In genomic region chr6:44237021-44237812, GRCh38 we compare ENCODE assay signal across 8 cellular contexts. TPM values are rescaled to one million over a fixed set of nuclear protein-coding genes. Genes with fewer than 3 reads are reported as not detected.
A peak's percentile ranks its signal among the peaks of the same experiment; 100 is the strongest.
DNase-seq lines count a peak whose midpoint lies in the region; ATAC-seq and TF ChIP-seq lines count a peak whose summit lies in the region.

No MANE protein-coding gene starts in this region.

- H3K9me2 ChIP-seq in hepatocyte (replicated peaks; ENCODE audit: insufficient read depth), result no peaks in the 10 kb centered on the region

- no peaks in the 10 kb centered on the region for H3K36me3 Mint-ChIP-seq in T-helper 17 cell (ENCODE audit: low read depth)

- peak overlapping the region; percentile 95 for H3K27ac ChIP-seq in hepatocyte

- H4K20me1 ChIP-seq in hepatocyte (ENCODE audit: insufficient read depth, poor library complexity, severe bottlenecking), result no peaks in the 10 kb centered on the region

- no peaks in the 10 kb centered on the region for H3K79me2 ChIP-seq in hepatocyte

- CTCF ChIA-PET in GM10248 (lab: Yijun Ruan, JAX), result interaction anchor here (0.7 to 5.9 kb wide), 27 partner anchors 9 to 549 kb away, joined by 3 to 116 read pairs (median 6); partner anchors contain the start of genes HSP90AB1, MRPS18A, SLC29A1 and SLC35B2

- POLR2A ChIA-PET in GM10248 (lab: Yijun Ruan, JAX), result interaction anchor here (0.5 to 1.3 kb wide), 4 partner anchors 10 to 110 kb away, joined by 4 to 22 read pairs (median 6); partner anchors contain the start of genes HSP90AB1, MRPL14, SLC29A1 and TMEM63B

- TF ChIP-seq CTCF in GM10248 (IDR thresholded peaks at IDR 0.05; ENCODE audit: control extremely low read depth, extremely low read depth, low read depth, missing control alignments) (no peak), astrocyte of the spinal cord (IDR thresholded peaks at IDR 0.05; ENCODE audit: low read depth, low read length) (no peak), hepatocyte (IDR thresholded peaks at IDR 0.05; ENCODE audit: poor library complexity) (no peak)

- ATAC-seq in HG02798 (IDR thresholded peaks at IDR 0.05; ENCODE audit: poor library complexity, unreplicated experiment) (peak; percentile 67), T-helper 17 cell (peak; percentile 79)

- H2AFZ ChIP-seq in hepatocyte, result peak overlapping the region; percentile 85

- WGBS in hepatocyte (ENCODE audit: low lambda C conversion rate, missing lambda C conversion rate), result 43% methylated on average over 22 of the region's 22 CpGs

- H3K27me3 Mint-ChIP-seq in T-helper 17 cell, result no peaks in the 10 kb centered on the region

- H3K27me3 ChIP-seq in hepatocyte, result no peaks in the 10 kb centered on the region

- H3K4me3 ChIP-seq in astrocyte of the spinal cord (ENCODE audit: low read depth, low read length) (peak overlapping the region; percentile 58), hepatocyte (peak overlapping the region; percentile 35)

- no peaks in the 10 kb centered on the region for H3K36me3 ChIP-seq in hepatocyte (replicated peaks; ENCODE audit: insufficient read depth, low read depth)

- in situ Hi-C loops in astrocyte of the spinal cord (cut with HindIII; ENCODE audit: low sequenced_read_pairs), result no loop called here

- peak overlapping the region; percentile 89 for H3K27ac Mint-ChIP-seq in T-helper 17 cell

- H3K9me3 ChIP-seq in T-helper 17 cell (ENCODE audit: control insufficient read depth, low read length, poor library complexity, severe bottlenecking), result no peaks in the 10 kb centered on the region
- no peaks in the 10 kb centered on the region for H3K9me3 ChIP-seq in hepatocyte (ENCODE audit: low read depth)

- DNase-seq in GM10248 (ENCODE audit: extremely low spot score), result peak; percentile 69
- DNase-seq in NCI-H187 (lab: John Stamatoyannopoulos, UW), result peak; percentile 54 to 64
- peak; percentile 38 to 53 (median 43) for DNase-seq in T-helper 17 cell
- DNase-seq in astrocyte of the spinal cord (ENCODE audit: low read depth, low spot score), result peak; percentile 95
- peak; percentile 95 for DNase-seq in hepatocyte (ENCODE audit: low spot score)
- peak; percentile 94 for DNase-seq in pulmonary artery endothelial cell (ENCODE audit: low read depth, low spot score)
- DNase-seq in retina, result no peak

- H3K4me2 ChIP-seq in hepatocyte, result peak overlapping the region; percentile 89

- H3K4me1 Mint-ChIP-seq in T-helper 17 cell, result peaks cover 13% of the 10 kb centered on the region

- peaks cover 24% of the 10 kb centered on the region for H3K4me1 ChIP-seq in hepatocyte (ENCODE audit: insufficient read depth)

- H3K4me3 Mint-ChIP-seq in T-helper 17 cell, result peak overlapping the region; percentile 90

RNA-seq across cellular contexts. Expression of gene HSP90AB1, which starts 9.7 kb away (rescaled TPM):
- total RNA-seq in T-helper 17 cell (100 to 1,000 TPM; 454 to 478 TPM), hepatocyte (884 and 891 TPM in 2 replicates), pulmonary artery endothelial cell (779 and 1,245 TPM in 2 replicates)
- polyA plus RNA-seq in hepatocyte, result 422 and 440 TPM in 2 replicates

RNA-seq across cellular contexts. Expression of gene SLC29A1, which starts 13.8 kb away (rescaled TPM):
- total RNA-seq in T-helper 17 cell (1 to 10 TPM; 1.4 to 3.4 TPM), hepatocyte (23.3 and 32.4 TPM in 2 replicates), pulmonary artery endothelial cell (72.0 and 88.4 TPM in 2 replicates)
- polyA plus RNA-seq in hepatocyte, result 28.5 and 30.8 TPM in 2 replicates

RNA-seq across cellular contexts. Expression of gene SLC35B2, which starts 20.1 kb away (rescaled TPM):
- total RNA-seq in T-helper 17 cell (10 to 100 TPM; 14.7 to 15.2 TPM), hepatocyte (73.0 and 74.1 TPM in 2 replicates), pulmonary artery endothelial cell (43.8 and 57.0 TPM in 2 replicates)
- 92.9 and 104 TPM in 2 replicates for polyA plus RNA-seq in hepatocyte

RNA-seq across cellular contexts. Expression of gene MYMX, which starts 20.5 kb away (rescaled TPM):
- not detected for total RNA-seq in T-helper 17 cell
- total RNA-seq in hepatocyte, result not detected in 2 replicates
- 2.0 TPM in 1 of 2 replicates, not detected in the other for polyA plus RNA-seq in hepatocyte
- total RNA-seq in pulmonary artery endothelial cell, result 0.13 TPM in 1 of 2 replicates, not detected in the other

RNA-seq across cellular contexts. Expression of gene NFKBIE, which starts 28.1 kb away (rescaled TPM):
- 10 to 100 TPM; 59.2 to 62.8 TPM for total RNA-seq in T-helper 17 cell
- 13.2 and 16.7 TPM in 2 replicates for total RNA-seq in hepatocyte
- polyA plus RNA-seq in hepatocyte, result 9.6 and 14.0 TPM in 2 replicates
- total RNA-seq in pulmonary artery endothelial cell, result 9.6 and 14.0 TPM in 2 replicates
